30 cellular contexts compared by ENCODE assay signal in genomic region chr19:12970070-12970820, GRCh38. TPM values are rescaled to one million over a fixed set of nuclear protein-coding genes. Genes with fewer than 3 reads are reported as not detected.
DNase-seq lines count a peak whose midpoint lies in the region; ATAC-seq, FAIRE-seq and TF ChIP-seq lines count a peak whose summit lies in the region.
"Had no signal": no experiment of that assay in that cellular context is flagged by ENCODE, and none has a peak within 500 bp of the region (broad histone marks: within the 10 kb centered on the region; RNA-seq: fewer than 3 reads in every experiment).

No MANE protein-coding gene starts in this region.

- H3K4me3 ChIP-seq in HEK293 (ENCODE audit: low read depth, low read length) (no peak overlapping the region), H1 (ENCODE audit: extremely low read depth in 1 of 4, insufficient read depth in 2 of 4, low read depth in 3 of 4, low read length in 4 of 4) (no peak overlapping the region), neural progenitor cell (no peak overlapping the region)
- H3K4me3 ChIP-seq: BLaER1, HAP-1, smooth muscle cell had no signal

- H2BK15ac ChIP-seq in H1 (ENCODE audit: low read length) = no peak overlapping the region

- H4K5ac ChIP-seq in H1 (ENCODE audit: insufficient read length, low read depth, low read length) = no peak overlapping the region

- no peak for DNase-seq in WTC11 (ENCODE audit: low spot score)
- no peak for DNase-seq in H1 (ENCODE audit: low read depth in 1 of 2, low spot score in 2 of 2)
- DNase-seq in neural progenitor cell (ENCODE audit: low spot score) = no peak
- no peak for DNase-seq in NCI-H1694 (lab: John Stamatoyannopoulos, UW)
- no peak for DNase-seq in medulla oblongata (ENCODE audit: extremely low spot score)
- DNase-seq: activated CD4-positive, alpha-beta T cell treated with anti-CD3 and anti-CD28 coated beads for 36 hours; activated effector memory CD4-positive, alpha-beta T cell treated with anti-CD3 and anti-CD28 coated beads, Interleukin-2, amount 50 U/mL, for 16 hours; activated T-cell treated with anti-CD3 and anti-CD28 coated beads for 4 hours; brain microvascular endothelial cell; naive thymus-derived CD4-positive, alpha-beta T cell; NCI-H1436; NCI-H2107; NCI-H774; occipital lobe; stimulated activated CD4-positive, alpha-beta T cell treated with anti-CD3 and anti-CD28 coated beads, Interleukin-1b, Interleukin-23, amount 100 ng/mL, for 48 hours; stimulated activated CD8-positive, alpha-beta memory T cell treated with anti-CD3 and anti-CD28 coated beads, Interleukin-4, amount 100 ng/mL, for 48 hours had no signal

- H2AFZ ChIP-seq in H1 (ENCODE audit: low read length) = no peak overlapping the region
- no peak overlapping the region for H2AFZ ChIP-seq in neural progenitor cell (replicated peaks)

- H3K27ac Mint-ChIP-seq in WTC11 (no peak overlapping the region), neural progenitor cell (peak overlapping the region; percentile 13)
- H3K27ac Mint-ChIP-seq: activated CD4-positive, alpha-beta T cell treated with anti-CD3 and anti-CD28 coated beads for 36 hours; naive thymus-derived CD4-positive, alpha-beta T cell; T-helper 2 cell treated with Interferon-gamma antibody and Interleukin-4, amounts not matched to agents 5 μg/mL and 100 μg/mL, for 36 hours had no signal

- H3K27me3 Mint-ChIP-seq in WTC11 (ENCODE audit: low read depth) (no peaks in the 10 kb centered on the region), neural progenitor cell (ENCODE audit: insufficient read depth, low read depth) (peaks cover 13% of the 10 kb centered on the region)
- H3K27me3 Mint-ChIP-seq: activated CD4-positive, alpha-beta T cell treated with anti-CD3 and anti-CD28 coated beads for 36 hours had no signal

- H3K27ac ChIP-seq in HEK293 (ENCODE audit: extremely low read depth, low read depth, low read length) (no peak overlapping the region), H1 (ENCODE audit: low read depth, low read length) (no peak overlapping the region), neural progenitor cell (no peak overlapping the region)
- H3K27ac ChIP-seq: brain microvascular endothelial cell had no signal

- no peak overlapping the region for H2BK20ac ChIP-seq in H1 (ENCODE audit: low read length)

- H3K27me3 ChIP-seq in H1 (replicated peaks in 1 of 4; ENCODE audit: control insufficient read depth in 3 of 4, extremely low read depth in 1 of 4, insufficient read depth in 3 of 4, low read length in 3 of 4) = no peaks in the 10 kb centered on the region
- H3K27me3 ChIP-seq in neural progenitor cell = no peaks in the 10 kb centered on the region
- H3K27me3 ChIP-seq: BLaER1, brain microvascular endothelial cell had no signal

- no peaks in the 10 kb centered on the region for H3K23me2 ChIP-seq in H1 (ENCODE audit: low read depth, low read length)

- no peaks in the 10 kb centered on the region for H3K79me2 ChIP-seq in H1 (ENCODE audit: control insufficient read depth in 1 of 2, insufficient read depth in 2 of 2, low read length in 2 of 2)
- H3K79me2 ChIP-seq in neural progenitor cell (ENCODE audit: low read depth) = no peaks in the 10 kb centered on the region

- 92% methylated on average over 7 of the region's 7 CpGs; no CpG with 5 or more reads in 1 of the 2 experiments for WGBS in H1 (ENCODE audit: extremely low coverage in 1 of 2, insufficient coverage in 1 of 2, insufficient read length in 1 of 2, insufficient replicate concordance in 2 of 2, low coverage in 1 of 2, low lambda C conversion rate in 2 of 2, missing lambda C conversion rate in 1 of 2), 2 experiments

- no peak overlapping the region for H3K23ac ChIP-seq in H1 (ENCODE audit: insufficient read length)

- POLR2A ChIA-PET in HEK293 (lab: Yijun Ruan, JAX) (interaction anchor here (0.6 kb wide), 1 partner anchor 38 kb away, joined by 5 read pairs; no protein-coding TSS in a partner anchor), WTC11 (lab: Charles Lee) (no interaction called here), H1 (lab: Charles Lee; ENCODE audit: partially characterized antibody) (no interaction called here)

- H4K20me1 ChIP-seq in H1 (replicated peaks in 1 of 2; ENCODE audit: control insufficient read depth in 1 of 2, insufficient read depth in 2 of 2, low read length in 2 of 2) (no peaks in the 10 kb centered on the region), neural progenitor cell (ENCODE audit: low read depth) (no peaks in the 10 kb centered on the region)
- H4K20me1 ChIP-seq: BLaER1 had no signal

- no peak overlapping the region for H3K4me3 Mint-ChIP-seq in WTC11
- H3K4me3 Mint-ChIP-seq in neural progenitor cell = peak overlapping the region; percentile 57
- H3K4me3 Mint-ChIP-seq: activated CD4-positive, alpha-beta T cell treated with anti-CD3 and anti-CD28 coated beads for 36 hours; naive thymus-derived CD4-positive, alpha-beta T cell; T-helper 2 cell treated with Interferon-gamma antibody and Interleukin-4, amounts not matched to agents 5 μg/mL and 100 μg/mL, for 36 hours had no signal

- no peak overlapping the region for H4K8ac ChIP-seq in H1 (ENCODE audit: extremely low read depth, insufficient read depth, low read length)

- H2BK120ac ChIP-seq in H1 (replicated peaks; ENCODE audit: low read depth, low read length) = no peak overlapping the region

- no peaks in the 10 kb centered on the region for H3K36me3 Mint-ChIP-seq in WTC11
- no peaks in the 10 kb centered on the region for H3K36me3 Mint-ChIP-seq in neural progenitor cell
- H3K36me3 Mint-ChIP-seq: naive thymus-derived CD4-positive, alpha-beta T cell had no signal

- TF ChIP-seq RAD21 in H1 (IDR thresholded peaks at IDR 0.05 in 1 of 2, conservative IDR thresholded peaks at IDR 0.05 in 1 of 2; ENCODE audit: low read depth in 2 of 2, low read length in 2 of 2) = no peak

- no peak overlapping the region for H3K14ac ChIP-seq in H1 (ENCODE audit: insufficient read length)

- CTCF ChIA-PET in HEK293 (lab: Yijun Ruan, JAX) = interaction anchor here (0.6 kb wide), 1 partner anchor 159 kb away, joined by 3 read pairs; no protein-coding TSS in a partner anchor
- CTCF ChIA-PET in WTC11 (lab: Charles Lee) = interaction anchor here (1.1 to 1.4 kb wide), 4 partner anchors 8 to 131 kb away, joined by 3 to 11 read pairs (median 4); no protein-coding TSS in a partner anchor
- CTCF ChIA-PET in H1 (lab: Charles Lee; ENCODE audit: partially characterized antibody) = interaction anchor here (3.3 to 7.6 kb wide), 2 partner anchors 10 to 124 kb away, joined by 20 to 154 read pairs; no protein-coding TSS in a partner anchor

- no peak overlapping the region for H3K18ac ChIP-seq in H1 (ENCODE audit: extremely low read depth, low read length)

- no peaks in the 10 kb centered on the region for H3K4me1 ChIP-seq in HEK293 (ENCODE audit: control insufficient read depth, insufficient read depth, low read length)
- peaks cover 0 to 6% (median 0%) of the 10 kb centered on the region in 4 experiments; a peak in 2 of 7 replicates for H3K4me1 ChIP-seq in H1 (replicated peaks in 1 of 4; ENCODE audit: control insufficient read depth in 3 of 4, insufficient read depth in 4 of 4, low read length in 3 of 4)
- H3K4me1 ChIP-seq in neural progenitor cell = no peaks in the 10 kb centered on the region

- H3K79me1 ChIP-seq in H1 (ENCODE audit: low read depth, low read length) = no peaks in the 10 kb centered on the region

- H3K36me3 ChIP-seq in HEK293 (ENCODE audit: control insufficient read depth in 2 of 2, insufficient read depth in 1 of 2, low read length in 2 of 2) (no peaks in the 10 kb centered on the region), H1 (ENCODE audit: control insufficient read depth in 2 of 4, insufficient read depth in 4 of 4, low read length in 3 of 4) (no peaks in the 10 kb centered on the region), neural progenitor cell (no peaks in the 10 kb centered on the region)
- H3K36me3 ChIP-seq: BLaER1, brain microvascular endothelial cell, HAP-1 had no signal

- H3K9me3 Mint-ChIP-seq in WTC11 (no peaks in the 10 kb centered on the region), neural progenitor cell (no peaks in the 10 kb centered on the region)
- H3K9me3 Mint-ChIP-seq: naive thymus-derived CD4-positive, alpha-beta T cell; T-helper 2 cell treated with Interferon-gamma antibody and Interleukin-4, amounts not matched to agents 5 μg/mL and 100 μg/mL, for 36 hours had no signal

- H3K9ac ChIP-seq in H1 (replicated peaks in 1 of 4; ENCODE audit: extremely low read depth in 1 of 4, low read depth in 3 of 4, low read length in 3 of 4) (no peak overlapping the region), neural progenitor cell (no peak overlapping the region)
- H3K9ac ChIP-seq: BLaER1 had no signal

- no peak for TF ChIP-seq EP300 in H1 (IDR thresholded peaks at IDR 0.05; ENCODE audit: borderline replicate concordance in 1 of 2, low read depth in 2 of 2, low read length in 2 of 2)

- H3K4ac ChIP-seq in H1 (replicated peaks; ENCODE audit: insufficient read length, low read depth, low read length) = no peak overlapping the region

- no peak for TF ChIP-seq POLR2A in H1 (IDR thresholded peaks at IDR 0.05; ENCODE audit: control extremely low read depth in 1 of 2, low read depth in 2 of 2, low read length in 2 of 2)

- H3K56ac ChIP-seq in H1 (replicated peaks; ENCODE audit: insufficient read length, low read depth, low read length) = no peak overlapping the region

- peaks cover under 1% of the 10 kb centered on the region for H3F3A ChIP-seq in neural progenitor cell (ENCODE audit: low read depth)

- no peak overlapping the region for H2AK5ac ChIP-seq in H1 (ENCODE audit: low read depth, low read length)

- TF ChIP-seq CTCF in HEK293 (tag by site-specific recombination; IDR thresholded peaks at IDR 0.05) (no peak), WTC11 (IDR thresholded peaks at IDR 0.05) (no peak), H1 (IDR thresholded peaks at IDR 0.05; ENCODE audit: control extremely low read depth in 1 of 3, insufficient read depth in 1 of 3, low read depth in 1 of 3, low read length in 3 of 3) (no peak), neural progenitor cell (IDR thresholded peaks at IDR 0.05) (no peak)

- 0 out of 2 replicates have a peak overlapping the region, but pooled peaks have one; percentile 33 for H2BK12ac ChIP-seq in H1 (ENCODE audit: low read depth, low read length)

- H3K4me2 ChIP-seq in H1 (ENCODE audit: insufficient read depth in 1 of 2, low read depth in 2 of 2, low read length in 2 of 2) (no peak overlapping the region), neural progenitor cell (no peak overlapping the region)
- H3K4me2 ChIP-seq: BLaER1, smooth muscle cell had no signal

- H3K4me1 Mint-ChIP-seq in WTC11 = no peaks in the 10 kb centered on the region
- peaks cover 11% of the 10 kb centered on the region for H3K4me1 Mint-ChIP-seq in neural progenitor cell

- ATAC-seq in WTC11 = no peak
- ATAC-seq in GM21390 (IDR thresholded peaks at IDR 0.05; ENCODE audit: unreplicated experiment) = no peak
- ATAC-seq in esophagus mucosa = no peak
- ATAC-seq: activated CD4-positive, alpha-beta T cell treated with anti-CD3 and anti-CD28 coated beads for 36 hours; naive thymus-derived CD4-positive, alpha-beta T cell had no signal

- FAIRE-seq in H1 (lab: Jason Lieb, UNC) = no peak
- FAIRE-seq: frontal cortex had no signal

- no peak overlapping the region; the same call in 1 of the 2 replicates for H2BK5ac ChIP-seq in H1 (ENCODE audit: low read depth, low read length)

- H3K9me3 ChIP-seq in HEK293 (ENCODE audit: control insufficient read depth, insufficient read depth, low read depth, low read length) (no peaks in the 10 kb centered on the region), H1 (ENCODE audit: insufficient read depth in 2 of 2, low read depth in 1 of 2, low read length in 1 of 2) (no peaks in the 10 kb centered on the region), neural progenitor cell (ENCODE audit: low read depth) (no peaks in the 10 kb centered on the region)
- H3K9me3 ChIP-seq: BLaER1, HAP-1 had no signal

- H4K91ac ChIP-seq in H1 (replicated peaks; ENCODE audit: insufficient read length, low read length) = no peak overlapping the region

RNA-seq across cellular contexts. Expression of gene DAND5, which starts 0.9 kb away (rescaled TPM):
- total RNA-seq in WTC11 (2021) (0.18 to 0.23 TPM (median 0.22 TPM) in 3 replicates), neural progenitor cell (ENCODE audit: low replicate concordance) (0.06 and 0.07 TPM in 2 replicates), esophagus mucosa (not detected)
- total RNA-seq in H1 (2021; fragmentation: NEBNext Ultra II Directional; extraction: Animal tissue kit (Norgen Biotek cat#: 25700)) = 0.17 and 0.25 TPM in 2 replicates
- 0.13 and 0.14 TPM in 2 replicates for polyA plus RNA-seq in H1 (2011; rRNA removed)
- 0.23 TPM for polyA plus RNA-seq in H1 (2011; cell fraction: cytosol; rRNA removed)
- 0.29 TPM for polyA plus RNA-seq in H1 (2011; cell fraction: nucleus; rRNA removed)
- 0.25 to 0.41 TPM (median 0.35 TPM) in 4 replicates for polyA plus RNA-seq in H1 (2012, experiment 1 of 2)
- polyA plus RNA-seq in H1 (2012, experiment 2 of 2) = not detected
- polyA plus RNA-seq in H1 (2013, experiment 1 of 2) = 0.20 TPM
- 0.18 TPM for polyA plus RNA-seq in H1 (2013, experiment 2 of 2)
- polyA minus RNA-seq in H1 (2011; rRNA and poly(A)+ RNA removed) = 0.32 TPM in 2 replicates
- not detected for polyA minus RNA-seq in H1 (2011; cell fraction: cytosol; rRNA and poly(A)+ RNA removed)
- not detected for polyA minus RNA-seq in H1 (2011; cell fraction: nucleus; rRNA and poly(A)+ RNA removed)
- total RNA-seq: G401; left lobe of liver; naive thymus-derived CD4-positive, alpha-beta T cell; occipital lobe; RPMI7951; smooth muscle cell; ureter had no signal
- polyA plus RNA-seq: AG04450; esophagus; naive thymus-derived CD4-positive, alpha-beta T cell; smooth muscle cell had no signal

RNA-seq across cellular contexts. Expression of gene GADD45GIP1, which starts 13.2 kb away (rescaled TPM):
- total RNA-seq in WTC11 (2021) (54.4 to 57.9 TPM (median 56.1 TPM) in 3 replicates), neural progenitor cell (ENCODE audit: low replicate concordance) (17.1 and 42.2 TPM in 2 replicates), esophagus mucosa (20.7 TPM)
- 42.2 and 45.5 TPM in 2 replicates for total RNA-seq in H1 (2021; fragmentation: NEBNext Ultra II Directional; extraction: Animal tissue kit (Norgen Biotek cat#: 25700))
- polyA plus RNA-seq in H1 (2011; rRNA removed) = 42.6 and 58.5 TPM in 2 replicates
- polyA plus RNA-seq in H1 (2011; cell fraction: cytosol; rRNA removed) = 69.9 TPM
- 48.3 TPM for polyA plus RNA-seq in H1 (2011; cell fraction: nucleus; rRNA removed)
- 29.8 to 63.8 TPM (median 59.7 TPM) in 4 replicates for polyA plus RNA-seq in H1 (2012, experiment 1 of 2)
- polyA plus RNA-seq in H1 (2012, experiment 2 of 2) = 33.7 TPM
- 51.0 TPM for polyA plus RNA-seq in H1 (2013, experiment 1 of 2)
- polyA plus RNA-seq in H1 (2013, experiment 2 of 2) = 51.7 TPM
- 3.9 and 4.2 TPM in 2 replicates for polyA minus RNA-seq in H1 (2011; rRNA and poly(A)+ RNA removed)
- polyA minus RNA-seq in H1 (2011; cell fraction: cytosol; rRNA and poly(A)+ RNA removed) = 18.5 TPM
- polyA minus RNA-seq in H1 (2011; cell fraction: nucleus; rRNA and poly(A)+ RNA removed) = 9.9 TPM

RNA-seq across cellular contexts. Expression of gene RAD23A, which starts 24.6 kb away (rescaled TPM):
- total RNA-seq in WTC11 (2021) (84.3 to 96.6 TPM (median 96.2 TPM) in 3 replicates), neural progenitor cell (ENCODE audit: low replicate concordance) (37.7 and 54.9 TPM in 2 replicates), esophagus mucosa (65.6 TPM)
- total RNA-seq in H1 (2021; fragmentation: NEBNext Ultra II Directional; extraction: Animal tissue kit (Norgen Biotek cat#: 25700)) = 73.3 and 76.1 TPM in 2 replicates
- polyA plus RNA-seq in H1 (2011; rRNA removed) = 40.0 and 80.1 TPM in 2 replicates
- 55.5 TPM for polyA plus RNA-seq in H1 (2011; cell fraction: cytosol; rRNA removed)
- polyA plus RNA-seq in H1 (2011; cell fraction: nucleus; rRNA removed) = 103 TPM
- polyA plus RNA-seq in H1 (2012, experiment 1 of 2) = 80.4 to 113 TPM (median 97.5 TPM) in 4 replicates
- polyA plus RNA-seq in H1 (2012, experiment 2 of 2) = 81.2 TPM
- polyA plus RNA-seq in H1 (2013, experiment 1 of 2) = 109 TPM
- 104 TPM for polyA plus RNA-seq in H1 (2013, experiment 2 of 2)
- polyA minus RNA-seq in H1 (2011; rRNA and poly(A)+ RNA removed) = 20.4 and 29.3 TPM in 2 replicates
- 60.7 TPM for polyA minus RNA-seq in H1 (2011; cell fraction: cytosol; rRNA and poly(A)+ RNA removed)
- 34.6 TPM for polyA minus RNA-seq in H1 (2011; cell fraction: nucleus; rRNA and poly(A)+ RNA removed)

RNA-seq across cellular contexts. Expression of gene NFIX, which starts 25.0 kb away (rescaled TPM):
- total RNA-seq in WTC11 (2021) (0.44 to 1.5 TPM (median 1.4 TPM) in 3 replicates), neural progenitor cell (ENCODE audit: low replicate concordance) (0.06 TPM in 2 replicates), esophagus mucosa (101 TPM)
- 0.20 and 0.27 TPM in 2 replicates for total RNA-seq in H1 (2021; fragmentation: NEBNext Ultra II Directional; extraction: Animal tissue kit (Norgen Biotek cat#: 25700))
- polyA plus RNA-seq in H1 (2011; rRNA removed) = 0.03 and 0.08 TPM in 2 replicates
- 0.05 TPM for polyA plus RNA-seq in H1 (2011; cell fraction: cytosol; rRNA removed)
- polyA plus RNA-seq in H1 (2011; cell fraction: nucleus; rRNA removed) = 0.14 TPM
- polyA plus RNA-seq in H1 (2012, experiment 1 of 2) = 0.09 to 0.22 TPM (median 0.12 TPM) in 3 of 4 replicates, not detected in the other
- polyA plus RNA-seq in H1 (2012, experiment 2 of 2) = 0.07 TPM
- polyA plus RNA-seq in H1 (2013, experiment 1 of 2) = 0.26 TPM
- 0.18 TPM for polyA plus RNA-seq in H1 (2013, experiment 2 of 2)
- polyA minus RNA-seq in H1 (2011; rRNA and poly(A)+ RNA removed) = 0.02 and 0.13 TPM in 2 replicates
- not detected for polyA minus RNA-seq in H1 (2011; cell fraction: cytosol; rRNA and poly(A)+ RNA removed)
- polyA minus RNA-seq in H1 (2011; cell fraction: nucleus; rRNA and poly(A)+ RNA removed) = 0.40 TPM

RNA-seq across cellular contexts. Expression of gene CALR, which starts 31.8 kb away (rescaled TPM):
- total RNA-seq in WTC11 (2021) (977 to 1,088 TPM (median 978 TPM) in 3 replicates), neural progenitor cell (ENCODE audit: low replicate concordance) (437 and 569 TPM in 2 replicates), esophagus mucosa (586 TPM)
- total RNA-seq in H1 (2021; fragmentation: NEBNext Ultra II Directional; extraction: Animal tissue kit (Norgen Biotek cat#: 25700)) = 1,155 and 1,177 TPM in 2 replicates
- 418 and 591 TPM in 2 replicates for polyA plus RNA-seq in H1 (2011; rRNA removed)
- polyA plus RNA-seq in H1 (2011; cell fraction: cytosol; rRNA removed) = 688 TPM
- 550 TPM for polyA plus RNA-seq in H1 (2011; cell fraction: nucleus; rRNA removed)
- polyA plus RNA-seq in H1 (2012, experiment 1 of 2) = 1,095 to 1,152 TPM (median 1,124 TPM) in 4 replicates
- 936 TPM for polyA plus RNA-seq in H1 (2012, experiment 2 of 2)
- 1,404 TPM for polyA plus RNA-seq in H1 (2013, experiment 1 of 2)
- 1,687 TPM for polyA plus RNA-seq in H1 (2013, experiment 2 of 2)
- 818 and 963 TPM in 2 replicates for polyA minus RNA-seq in H1 (2011; rRNA and poly(A)+ RNA removed)
- polyA minus RNA-seq in H1 (2011; cell fraction: cytosol; rRNA and poly(A)+ RNA removed) = 466 TPM
- polyA minus RNA-seq in H1 (2011; cell fraction: nucleus; rRNA and poly(A)+ RNA removed) = 318 TPM
